8 cellular contexts compared by ENCODE assay signal in genomic region chr5:151757233-151758140, GRCh38. TPM values are rescaled to one million over a fixed set of nuclear protein-coding genes. Genes with fewer than 3 reads are reported as not detected.
DNase-seq lines count a peak whose midpoint lies in the region; ATAC-seq, FAIRE-seq and TF ChIP-seq lines count a peak whose summit lies in the region.

No MANE protein-coding gene starts in this region.

- H3K4me2 ChIP-seq in DOHH2 (ENCODE audit: low read length): peak overlapping the region; percentile 92
- H3K4me2 ChIP-seq in mammary epithelial cell (ENCODE audit: insufficient read depth, low read depth, low read length): peak overlapping the region; percentile 93

- TF ChIP-seq CTCF in DOHH2 (IDR thresholded peaks at IDR 0.05; ENCODE audit: low read depth, low read length, poor library complexity, severe bottlenecking) (no peak), HFF-Myc (IDR thresholded peaks at IDR 0.05; ENCODE audit: low read depth, low read length, missing control alignments) (no peak), mammary epithelial cell (conservative IDR thresholded peaks at IDR 0.05 in 1 of 2, IDR thresholded peaks at IDR 0.05 in 1 of 2; ENCODE audit: extremely low read depth in 1 of 2, insufficient read depth in 1 of 2, low read depth in 1 of 2, low read length in 2 of 2) (no peak), lower lobe of right lung (IDR thresholded peaks at IDR 0.05) (no peak), testis (IDR thresholded peaks at IDR 0.05) (no peak)

- no peaks in the 10 kb centered on the region for H4K20me1 ChIP-seq in DOHH2 (ENCODE audit: control insufficient read depth, insufficient read depth, low read depth, low read length)
- no peaks in the 10 kb centered on the region for H4K20me1 ChIP-seq in mammary epithelial cell (ENCODE audit: insufficient read depth, low read length)

- H3K79me2 ChIP-seq in DOHH2 (ENCODE audit: control insufficient read depth, low read length): peaks cover 40% of the 10 kb centered on the region
- peaks cover 45% of the 10 kb centered on the region for H3K79me2 ChIP-seq in mammary epithelial cell (ENCODE audit: insufficient read depth, low read length)

- dilution Hi-C loops in mammary epithelial cell (cut with HindIII; ENCODE audit: low sequenced_read_pairs): no loop called here

- in situ Hi-C loops in mammary epithelial cell (cut with MboI; ENCODE audit: low sequenced_read_pairs in 2 of 2): no loop called here

- no peaks in the 10 kb centered on the region for H3K9me2 ChIP-seq in DOHH2 (replicated peaks; ENCODE audit: control insufficient read depth, low read length)

- WGBS in mammary epithelial cell (ENCODE audit: low coverage, missing lambda C conversion rate): 18% methylated on average over 5 of the region's 9 CpGs
- 6 to 8% methylated on average over 8 to 9 of the region's 9 CpGs for WGBS in testis, 2 donors

- H2AFZ ChIP-seq in mammary epithelial cell (ENCODE audit: low read depth, low read length): peak overlapping the region; percentile 86

- no peak for FAIRE-seq in H54 (lab: Jason Lieb, UNC)

- H3K9ac ChIP-seq in SK-N-MC (ENCODE audit: insufficient read length) (peak overlapping the region; percentile 82), mammary epithelial cell (ENCODE audit: insufficient read depth, low read length) (peak overlapping the region; percentile 80)

- TF ChIP-seq POLR2A in testis (IDR thresholded peaks at IDR 0.05) (no peak), H54 (IDR thresholded peaks at IDR 0.05; ENCODE audit: low read depth, low read length) (no peak)

- TSS peak; percentile 90 for BruUV-seq in mammary epithelial cell (replicated peaks; lab: Mats Ljungman, UMichigan)

- H3K4me3 ChIP-seq in DOHH2 (ENCODE audit: low read length) (peak overlapping the region; percentile 98), HFF-Myc (replicated peaks; ENCODE audit: low read depth, low read length) (peak overlapping the region; percentile 69), SK-N-MC (peak overlapping the region; percentile 92), mammary epithelial cell (replicated peaks in 1 of 3; ENCODE audit: insufficient read depth in 1 of 3, low read depth in 2 of 3, low read length in 3 of 3) (peak overlapping the region; percentile 80 to 86 (median 83)), lower lobe of right lung (peak overlapping the region; percentile 75), testis (peak overlapping the region; percentile 78 to 91)

- DNase-seq in HFF-Myc (ENCODE audit: extremely low read depth, low read depth) (no peak), SK-N-MC (ENCODE audit: low read depth, low spot score) (no peak), mammary epithelial cell (peak; percentile 50), lower lobe of right lung (no peak), testis (peak; percentile 52), hippocampal formation (lab: John Stamatoyannopoulos, UW) (no peak), H54 (ENCODE audit: insufficient read length, low spot score) (no peak)

- intact Hi-C loops in mammary epithelial cell (cut with micrococcal nuclease) (loop anchor here (1.0 kb wide), 2 partner anchors 12 to 14 kb away; partner anchors contain the start of gene G3BP1), lower lobe of right lung (cut with DNase I) (no loop called here), testis (cut with DNase I; ENCODE audit: low total_unique reads) (no loop called here)

- H3K27me3 ChIP-seq in DOHH2 (ENCODE audit: control insufficient read depth, low read length) (no peaks in the 10 kb centered on the region), mammary epithelial cell (ENCODE audit: insufficient read depth, low read length) (no peaks in the 10 kb centered on the region), lower lobe of right lung (ENCODE audit: low read depth) (no peaks in the 10 kb centered on the region), testis (no peaks in the 10 kb centered on the region)

- H3K27ac ChIP-seq in DOHH2 (ENCODE audit: low read depth, low read length) (no peak overlapping the region), SK-N-MC (no peak overlapping the region), mammary epithelial cell (ENCODE audit: insufficient read depth, low read depth, low read length) (peak overlapping the region; percentile 23), lower lobe of right lung (peak overlapping the region; percentile 84), testis (peak overlapping the region; percentile 66 to 67)

- H3K9me3 ChIP-seq in DOHH2 (ENCODE audit: control insufficient read depth, insufficient read depth, low read length) (no peaks in the 10 kb centered on the region), SK-N-MC (ENCODE audit: low read depth, low read length) (no peaks in the 10 kb centered on the region), mammary epithelial cell (replicated peaks; ENCODE audit: insufficient read depth, low read length) (no peaks in the 10 kb centered on the region), lower lobe of right lung (no peaks in the 10 kb centered on the region), testis (no peaks in the 10 kb centered on the region)

- H3F3A ChIP-seq in DOHH2 (ENCODE audit: control insufficient read depth, insufficient read depth): no peaks in the 10 kb centered on the region

- ATAC-seq in lower lobe of right lung: peak; percentile 38 to 46

- H3K4me1 ChIP-seq in DOHH2 (ENCODE audit: control insufficient read depth, low read length) (peaks cover 23% of the 10 kb centered on the region), mammary epithelial cell (ENCODE audit: insufficient read depth, low read length) (peaks cover 22% of the 10 kb centered on the region), lower lobe of right lung (peaks cover 22% of the 10 kb centered on the region), testis (peaks cover 7% of the 10 kb centered on the region)

- H3K36me3 ChIP-seq in DOHH2 (ENCODE audit: control insufficient read depth, low read length) (peaks cover 15% of the 10 kb centered on the region), SK-N-MC (ENCODE audit: insufficient read depth, low read length) (no peaks in the 10 kb centered on the region), mammary epithelial cell (ENCODE audit: insufficient read depth, low read length) (no peaks in the 10 kb centered on the region), lower lobe of right lung (no peaks in the 10 kb centered on the region), testis (ENCODE audit: low read depth, missing control alignments) (no peaks in the 10 kb centered on the region)

- CTCF ChIA-PET in mammary epithelial cell (lab: Charles Lee; ENCODE audit: low non-redundant PET): no interaction called here

RNA-seq across cellular contexts. Expression of gene ATOX1, which starts 0.9 kb away (rescaled TPM):
- total RNA-seq in mammary epithelial cell (10 to 100 TPM; 27.0 to 89.2 TPM), lower lobe of right lung (68.2 TPM), testis (100 to 1,000 TPM; 135 to 145 TPM)
- polyA plus RNA-seq in mammary epithelial cell (310 TPM), testis (ENCODE audit: insufficient read depth, low read depth, low replicate concordance) (115 TPM)
- 53.9 TPM for polyA minus RNA-seq in mammary epithelial cell

RNA-seq across cellular contexts. Expression of gene G3BP1, which starts 14.3 kb away (rescaled TPM):
- total RNA-seq in mammary epithelial cell: 100 to 1,000 TPM; 193 to 252 TPM
- polyA plus RNA-seq in mammary epithelial cell: 82.5 TPM
- 346 TPM for polyA minus RNA-seq in mammary epithelial cell
- total RNA-seq in lower lobe of right lung: 148 TPM
- 100 to 1,000 TPM; 112 TPM for total RNA-seq in testis
- polyA plus RNA-seq in testis (ENCODE audit: insufficient read depth, low read depth, low replicate concordance): 115 TPM

Comparison
In these comparisons a context has a peak if more than half of its experiments do, and no peak if none do; other contexts are left out.
1. H3K27ac ChIP-seq: peak in mammary epithelial cell (single experiment), lower lobe of right lung (single experiment) and testis (2 of 2); none in DOHH2 (single experiment) and SK-N-MC (single experiment).
2. DNase-seq: peak in mammary epithelial cell (single experiment) and testis (single experiment); none in HFF-Myc (single experiment), SK-N-MC (single experiment), lower lobe of right lung (single experiment), hippocampal formation (0 of 2) and H54 (single experiment).
3. Peak in every context shown above with its lines, with median percentiles within 50 percentile points of each other: H3K4me3 ChIP-seq.